In genomic region chr2:54899576-54900200, GRCh38 we compare ENCODE assay signal across 8 cellular contexts.
A peak's percentile ranks its signal among the peaks of the same experiment; 100 is the strongest.
DNase-seq lines count a peak whose midpoint lies in the region; ATAC-seq lines count a peak whose summit lies in the region.

No MANE protein-coding gene starts in this region.

- peaks cover 2% of the 10 kb centered on the region for H3K9me3 Mint-ChIP-seq in activated CD4-positive, alpha-beta memory T cell treated with anti-CD3 and anti-CD28 coated beads for 36 hours

- no peak overlapping the region for H3K9ac ChIP-seq in SK-N-MC (ENCODE audit: insufficient read length)

- H3K36me3 ChIP-seq in SK-N-MC (ENCODE audit: insufficient read depth, low read length): no peaks in the 10 kb centered on the region

- POLR2A ChIA-PET in activated CD4-positive, alpha-beta memory T cell treated with anti-CD3 and anti-CD28 coated beads for 36 hours (lab: Charles Lee): no interaction called here

- H3K4me1 Mint-ChIP-seq in activated CD4-positive, alpha-beta memory T cell treated with anti-CD3 and anti-CD28 coated beads for 36 hours (ENCODE audit: low read depth): peaks cover 29% of the 10 kb centered on the region

- no peak overlapping the region for H3K4me3 Mint-ChIP-seq in activated CD4-positive, alpha-beta memory T cell treated with anti-CD3 and anti-CD28 coated beads for 36 hours

- H3K27ac Mint-ChIP-seq in activated CD4-positive, alpha-beta memory T cell treated with anti-CD3 and anti-CD28 coated beads for 36 hours: no peak overlapping the region

- H3K9me3 ChIP-seq in SK-N-MC (ENCODE audit: low read depth, low read length): no peaks in the 10 kb centered on the region

- no peaks in the 10 kb centered on the region for H3K36me3 Mint-ChIP-seq in activated CD4-positive, alpha-beta memory T cell treated with anti-CD3 and anti-CD28 coated beads for 36 hours

- DNase-seq in COLO829 (ENCODE audit: low spot score): peak; percentile 43
- peak; percentile 7 for DNase-seq in HK-2 (ENCODE audit: unreplicated experiment)
- peak; percentile 28 for DNase-seq in SK-N-MC (ENCODE audit: low read depth, low spot score)
- peak; percentile 70 for DNase-seq in globus pallidus (ENCODE audit: low spot score)
- peak; percentile 19 for DNase-seq in skeletal muscle cell (ENCODE audit: low read depth)
- no peak for DNase-seq in activated CD8-positive, alpha-beta memory T cell treated with anti-CD3 and anti-CD28 coated beads for 24 hours
- no peak for DNase-seq in activated CD4-positive, alpha-beta memory T cell treated with anti-CD3 and anti-CD28 coated beads for 36 hours

- H3K4me3 ChIP-seq in SK-N-MC: no peak overlapping the region
- H3K4me3 ChIP-seq in skeletal muscle cell (ENCODE audit: low read depth, low read length): no peak overlapping the region

- H3K27me3 Mint-ChIP-seq in activated CD4-positive, alpha-beta memory T cell treated with anti-CD3 and anti-CD28 coated beads for 36 hours: no peaks in the 10 kb centered on the region

- intact Hi-C loops in activated CD4-positive, alpha-beta memory T cell treated with anti-CD3 and anti-CD28 coated beads for 36 hours (cut with micrococcal nuclease): loop anchor here (1.0 to 5.0 kb wide), 3 partner anchors 43 to 276 kb away; no protein-coding TSS in a partner anchor

- ATAC-seq in HG03457 (IDR thresholded peaks at IDR 0.05; ENCODE audit: unreplicated experiment): no peak

- no peak overlapping the region for H3K27ac ChIP-seq in SK-N-MC

- CTCF ChIA-PET in activated CD4-positive, alpha-beta memory T cell treated with anti-CD3 and anti-CD28 coated beads for 36 hours (lab: Charles Lee): interaction anchor here (0.8 to 3.7 kb wide), 11 partner anchors 9 to 532 kb away, joined by 3 to 29 read pairs (median 4); no protein-coding TSS in a partner anchor

Comparison
In these comparisons a context has a peak if more than half of its experiments do, and no peak if none do; other contexts are left out.
1. DNase-seq: peak in COLO829 (single experiment), HK-2 (single experiment), SK-N-MC (single experiment), globus pallidus (single experiment) and skeletal muscle cell (single experiment); none in activated CD8-positive, alpha-beta memory T cell treated with anti-CD3 and anti-CD28 coated beads for 24 hours (single experiment) and activated CD4-positive, alpha-beta memory T cell treated with anti-CD3 and anti-CD28 coated beads for 36 hours (single experiment).